ENCODE assay signal across 8 cellular contexts in genomic region chr11:1573077-1573846, GRCh38. TPM values are rescaled to one million over a fixed set of nuclear protein-coding genes. Genes with fewer than 3 reads are reported as not detected.
DNase-seq lines count a peak whose midpoint lies in the region; ATAC-seq and TF ChIP-seq lines count a peak whose summit lies in the region.

No MANE protein-coding gene starts in this region.

- peaks cover 3% of the 10 kb centered on the region for H4K20me1 ChIP-seq in mammary epithelial cell (ENCODE audit: insufficient read depth, low read length)

- POLR2A ChIA-PET in CD8-positive, alpha-beta memory T cell (lab: Charles Lee): interaction anchor here (0.6 to 1.3 kb wide), 5 partner anchors 12 to 264 kb away, joined by 3 to 7 read pairs (median 3); partner anchors contain the start of gene KRTAP5-1

- H3K4me2 ChIP-seq in mammary epithelial cell (ENCODE audit: insufficient read depth, low read depth, low read length): peak overlapping the region; percentile 74

- H3K4me1 Mint-ChIP-seq in CD8-positive, alpha-beta memory T cell: peaks cover 15 to 40% (median 19%) of the 10 kb centered on the region in 3 donors

- peak; percentile 38 to 73 (median 44) for DNase-seq in CD8-positive, alpha-beta memory T cell
- peak; percentile 84 for DNase-seq in NCI-H69 (lab: John Stamatoyannopoulos, UW)
- no peak for DNase-seq in mammary epithelial cell
- DNase-seq in aorta: peak in 1 of 2 donors; percentile 81
- DNase-seq in Kasumi-1 (lab: John Stamatoyannopoulos, UW): no peak

- peak overlapping the region; percentile 87 to 99 (median 94) for H3K27ac Mint-ChIP-seq in CD8-positive, alpha-beta memory T cell

- peak overlapping the region; percentile 83 to 94 (median 84) for H3K4me3 Mint-ChIP-seq in CD8-positive, alpha-beta memory T cell

- TF ChIP-seq CTCF in mammary epithelial cell (conservative IDR thresholded peaks at IDR 0.05 in 1 of 2, IDR thresholded peaks at IDR 0.05 in 1 of 2; ENCODE audit: extremely low read depth in 1 of 2, insufficient read depth in 1 of 2, low read depth in 1 of 2, low read length in 2 of 2): no peak

- H3K9ac ChIP-seq in mammary epithelial cell (ENCODE audit: insufficient read depth, low read length) (no peak overlapping the region), muscle layer of colon (ENCODE audit: low read length) (peak overlapping the region; percentile 21)

- no peaks in the 10 kb centered on the region for H3K79me2 ChIP-seq in mammary epithelial cell (ENCODE audit: insufficient read depth, low read length)

- peak overlapping the region; percentile 59 for H3K4me3 ChIP-seq in CD8-positive, alpha-beta memory T cell (ENCODE audit: low read length)
- no peak overlapping the region for H3K4me3 ChIP-seq in mammary epithelial cell (replicated peaks in 1 of 3; ENCODE audit: insufficient read depth in 1 of 3, low read depth in 2 of 3, low read length in 3 of 3)
- peak overlapping the region in 1 of 2 donors; percentile 41 for H3K4me3 ChIP-seq in muscle layer of colon (ENCODE audit: low read depth in 1 of 2, low read length in 2 of 2)
- peak overlapping the region; percentile 33 to 58 for H3K4me3 ChIP-seq in aorta (ENCODE audit: low read length in 2 of 2)

- H3K27me3 Mint-ChIP-seq in CD8-positive, alpha-beta memory T cell: no peaks in the 10 kb centered on the region

- peaks cover 0 to 1% (median 0%) of the 10 kb centered on the region in 5 donors for H3K9me3 Mint-ChIP-seq in CD8-positive, alpha-beta memory T cell

- peaks cover 3% of the 10 kb centered on the region in 3 donors for H3K36me3 Mint-ChIP-seq in CD8-positive, alpha-beta memory T cell

- intact Hi-C loops in mammary epithelial cell (cut with micrococcal nuclease): loop anchor here (2.0 to 5.0 kb wide), 4 partner anchors 26 to 266 kb away; partner anchors contain the start of gene TOLLIP
- intact Hi-C loops in aorta (cut with DNase I): no loop called here

- H3K36me3 ChIP-seq in CD8-positive, alpha-beta memory T cell (ENCODE audit: insufficient read depth, low read length): no peaks in the 10 kb centered on the region
- H3K36me3 ChIP-seq in mammary epithelial cell (ENCODE audit: insufficient read depth, low read length): no peaks in the 10 kb centered on the region
- no peaks in the 10 kb centered on the region for H3K36me3 ChIP-seq in muscle layer of colon (ENCODE audit: insufficient read depth, low read length)
- H3K36me3 ChIP-seq in aorta (ENCODE audit: control insufficient read depth in 1 of 2, insufficient read depth in 2 of 2, low read length in 1 of 2): no peaks in the 10 kb centered on the region

- peaks cover 35% of the 10 kb centered on the region for H3K4me1 ChIP-seq in CD8-positive, alpha-beta memory T cell (ENCODE audit: insufficient read depth, low read length)
- peaks cover 10% of the 10 kb centered on the region for H3K4me1 ChIP-seq in mammary epithelial cell (ENCODE audit: insufficient read depth, low read length)
- H3K4me1 ChIP-seq in muscle layer of colon (ENCODE audit: insufficient read depth, low read length): peaks cover 21% of the 10 kb centered on the region
- H3K4me1 ChIP-seq in aorta (ENCODE audit: control insufficient read depth in 1 of 2, insufficient read depth in 2 of 2, low read length in 2 of 2): no peaks in the 10 kb centered on the region

- dilution Hi-C loops in mammary epithelial cell (cut with HindIII; ENCODE audit: low sequenced_read_pairs): no loop called here

- no peak for ATAC-seq in aorta (ENCODE audit: low FRiP score)
- no peak for ATAC-seq in HG03135 (IDR thresholded peaks at IDR 0.05; ENCODE audit: unreplicated experiment)
- ATAC-seq in GM19035 (IDR thresholded peaks at IDR 0.05; ENCODE audit: unreplicated experiment): no peak

- no TSS peak for BruUV-seq in mammary epithelial cell (replicated peaks; lab: Mats Ljungman, UMichigan)

- H3K9me3 ChIP-seq in CD8-positive, alpha-beta memory T cell (ENCODE audit: low read length): no peaks in the 10 kb centered on the region
- no peaks in the 10 kb centered on the region for H3K9me3 ChIP-seq in mammary epithelial cell (replicated peaks; ENCODE audit: insufficient read depth, low read length)
- no peaks in the 10 kb centered on the region for H3K9me3 ChIP-seq in muscle layer of colon (ENCODE audit: low read length)
- H3K9me3 ChIP-seq in aorta (ENCODE audit: control insufficient read depth, low read length): no peaks in the 10 kb centered on the region

- CTCF ChIA-PET in CD8-positive, alpha-beta memory T cell (lab: Charles Lee): interaction anchor here (0.9 to 13.9 kb wide), 12 partner anchors 7 to 370 kb away, joined by 3 to 152 read pairs (median 4); no protein-coding TSS in a partner anchor
- CTCF ChIA-PET in mammary epithelial cell (lab: Charles Lee; ENCODE audit: low non-redundant PET): interaction anchor here (2.4 kb wide), 1 partner anchor 27 kb away, joined by 23 read pairs; no protein-coding TSS in a partner anchor

- no peak overlapping the region for H2AFZ ChIP-seq in mammary epithelial cell (ENCODE audit: low read depth, low read length)

- in situ Hi-C loops in mammary epithelial cell (cut with MboI; ENCODE audit: low sequenced_read_pairs in 2 of 2): no loop called here

- peaks cover 4% of the 10 kb centered on the region for H3K27me3 ChIP-seq in CD8-positive, alpha-beta memory T cell (ENCODE audit: insufficient read depth, low read length, poor library complexity, severe bottlenecking)
- H3K27me3 ChIP-seq in mammary epithelial cell (ENCODE audit: insufficient read depth, low read length) (peaks cover 8% of the 10 kb centered on the region), muscle layer of colon (ENCODE audit: control insufficient read depth in 1 of 2, insufficient read depth in 2 of 2, low read length in 2 of 2) (no peaks in the 10 kb centered on the region), aorta (ENCODE audit: control insufficient read depth in 1 of 2, insufficient read depth in 2 of 2, low read length in 1 of 2) (no peaks in the 10 kb centered on the region)

- H3K27ac ChIP-seq in CD8-positive, alpha-beta memory T cell (ENCODE audit: low read depth, low read length): peak overlapping the region; percentile 76
- H3K27ac ChIP-seq in mammary epithelial cell (ENCODE audit: insufficient read depth, low read depth, low read length) (no peak overlapping the region), muscle layer of colon (ENCODE audit: low read depth, low read length) (peak overlapping the region; percentile 34), aorta (ENCODE audit: low read depth in 1 of 2, low read length in 2 of 2) (peak overlapping the region in 1 of 2 donors; percentile 8)

- WGBS in mammary epithelial cell (ENCODE audit: low coverage, missing lambda C conversion rate): 12% methylated on average over 3 of the region's 35 CpGs
- 3% methylated on average over 32 to 35 of the region's 35 CpGs for WGBS in aorta, 2 donors

RNA-seq across cellular contexts. Expression of gene DUSP8, which starts 1.2 kb away (rescaled TPM):
- total RNA-seq in CD8-positive, alpha-beta memory T cell: 1 to 10 TPM; 2.3 to 4.0 TPM
- polyA plus RNA-seq in CD8-positive, alpha-beta memory T cell: 0.75 TPM
- 1 to 10 TPM; 1.2 to 1.4 TPM for total RNA-seq in mammary epithelial cell
- polyA plus RNA-seq in mammary epithelial cell: 0.33 TPM
- not detected for polyA minus RNA-seq in mammary epithelial cell
- total RNA-seq in aorta: 10 to 100 TPM in 1 of 2 donors, 1 to 10 TPM in 1; 9.4 to 39.3 TPM
- 1 to 10 TPM; 2.3 to 6.5 TPM for polyA plus RNA-seq in aorta

RNA-seq across cellular contexts. Expression of gene KRTAP5-1, which starts 11.8 kb away (rescaled TPM):
- not detected for total RNA-seq in CD8-positive, alpha-beta memory T cell
- not detected for polyA plus RNA-seq in CD8-positive, alpha-beta memory T cell
- total RNA-seq in mammary epithelial cell: not detected
- not detected for polyA plus RNA-seq in mammary epithelial cell
- not detected for polyA minus RNA-seq in mammary epithelial cell
- total RNA-seq in aorta: not detected
- polyA plus RNA-seq in aorta: not detected

RNA-seq across cellular contexts. Expression of gene KRTAP5-2, which starts 24.8 kb away (rescaled TPM):
- not detected for total RNA-seq in CD8-positive, alpha-beta memory T cell
- polyA plus RNA-seq in CD8-positive, alpha-beta memory T cell: 0.46 TPM
- total RNA-seq in mammary epithelial cell (not detected), aorta (not detected)
- polyA plus RNA-seq in mammary epithelial cell (not detected), aorta (not detected)
- not detected for polyA minus RNA-seq in mammary epithelial cell

RNA-seq across cellular contexts. Expression of gene KRTAP5-3, which starts 35.0 kb away (rescaled TPM):
- not detected for total RNA-seq in CD8-positive, alpha-beta memory T cell
- polyA plus RNA-seq in CD8-positive, alpha-beta memory T cell: not detected
- not detected for total RNA-seq in mammary epithelial cell
- polyA plus RNA-seq in mammary epithelial cell: not detected
- not detected for polyA minus RNA-seq in mammary epithelial cell
- total RNA-seq in aorta: not detected
- polyA plus RNA-seq in aorta: not detected

RNA-seq across cellular contexts. Expression of gene KRTAP5-4, which starts 48.7 kb away (rescaled TPM):
- not detected for total RNA-seq in CD8-positive, alpha-beta memory T cell
- not detected for polyA plus RNA-seq in CD8-positive, alpha-beta memory T cell
- total RNA-seq in mammary epithelial cell (not detected), aorta (not detected)
- polyA plus RNA-seq in mammary epithelial cell (not detected), aorta (not detected)
- polyA minus RNA-seq in mammary epithelial cell: not detected

Comparison
In these comparisons a context has a peak if more than half of its experiments do, and no peak if none do; other contexts are left out.
1. DNase-seq: peak in CD8-positive, alpha-beta memory T cell (5 of 5) and NCI-H69 (single experiment); none in mammary epithelial cell (single experiment) and Kasumi-1 (0 of 2).
2. H3K4me3 ChIP-seq: peak in CD8-positive, alpha-beta memory T cell (single experiment) and aorta (2 of 2); none in mammary epithelial cell (0 of 3).